In genomic region chr7:134406431-134406830, GRCh38 we compare ENCODE assay signal across 35 cellular contexts.
"Had no signal": no experiment of that assay in that cellular context is flagged by ENCODE, and none has a peak within 500 bp of the region (broad histone marks: within the 10 kb centered on the region; RNA-seq: fewer than 3 reads in every experiment).

No MANE protein-coding gene starts in this region.

- H3K9me3 ChIP-seq: MG63 had no signal

- DNase-seq: Karpas-422, Kasumi-1, MG63, MM.1S, MV-4-11, NCI-H1048, NCI-H1092, NCI-H1092 treated with DMSO at 0.1 percent for 48 hours, NCI-H1105, NCI-H1105 treated with DMSO at 0.1 percent for 48 hours, NCI-H1417, NCI-H1417 treated with DMSO at 0.1 percent for 48 hours, NCI-H1436, NCI-H1436 treated with DMSO at 0.1 percent for 48 hours, NCI-H146, NCI-H1694, NCI-H1694 treated with DMSO at 0.1 percent for 48 hours, NCI-H187, NCI-H187 treated with DMSO at 0.1 percent for 48 hours, NCI-H1930, NCI-H2029, NCI-H2029 treated with DMSO at 0.1 percent for 48 hours, NCI-H2081, NCI-H2081 treated with DMSO at 0.1 percent for 48 hours, NCI-H2107, NCI-H2171, NCI-H2171 treated with DMSO at 0.1 percent for 48 hours, NCI-H2227 treated with DMSO at 0.1 percent for 48 hours, NCI-H226, NCI-H345, NCI-H446, NCI-H446 treated with DMSO at 0.1 percent for 48 hours, NCI-H510A, NCI-H510A treated with DMSO at 0.1 percent for 48 hours, NCI-H524 had no signal

- H3K27me3 ChIP-seq: MG63 had no signal

- H3K4me3 ChIP-seq: MG63 had no signal

- H3K36me3 ChIP-seq: MG63 had no signal
